In genomic region chr15:51382787-51383186, GRCh38 we compare ENCODE assay signal across 9 cellular contexts. TPM values are rescaled to one million over a fixed set of nuclear protein-coding genes. Genes with fewer than 3 reads are reported as not detected.
DNase-seq lines count a peak whose midpoint lies in the region; ATAC-seq and TF ChIP-seq lines count a peak whose summit lies in the region.
"Had no signal": no experiment of that assay in that cellular context is flagged by ENCODE, and none has a peak within 500 bp of the region (broad histone marks: within the 10 kb centered on the region; RNA-seq: fewer than 3 reads in every experiment).

No MANE protein-coding gene starts in this region.

- WGBS in aorta, 2 donors, result 25 to 27% methylated on average over 4 of the region's 4 CpGs

- in situ Hi-C loops in KBM-7 (cut with MboI; ENCODE audit: low pct_unique_long_range_greater_than_20kb, low sequenced_read_pairs), result no loop called here

- no peaks in the 10 kb centered on the region for H3K36me3 ChIP-seq in aorta (ENCODE audit: control insufficient read depth in 1 of 2, insufficient read depth in 2 of 2, low read length in 1 of 2)

- H3K4me1 ChIP-seq in aorta (ENCODE audit: control insufficient read depth in 1 of 2, insufficient read depth in 2 of 2, low read length in 2 of 2), result no peaks in the 10 kb centered on the region

- DNase-seq in GM03348 (ENCODE audit: low spot score) (peak; percentile 83), KBM-7 (peak; percentile 22), inferior parietal cortex (ENCODE audit: extremely low spot score) (peak; percentile 65), aorta (no peak)
- no peak for DNase-seq in activated CD4-positive, alpha-beta T cell treated with anti-CD3 and anti-CD28 coated beads, Interleukin-2, amount 50 U/mL, for 1 hour
- DNase-seq: activated B cell treated with CpG ODN at 0.5 μM for 24 hours had no signal

- H3K9me3 ChIP-seq in aorta (ENCODE audit: control insufficient read depth, low read length), result no peaks in the 10 kb centered on the region

- no peaks in the 10 kb centered on the region for H3K27me3 ChIP-seq in aorta (ENCODE audit: control insufficient read depth in 1 of 2, insufficient read depth in 2 of 2, low read length in 1 of 2)

- intact Hi-C loops in aorta (cut with DNase I), result loop anchor here (5.0 kb wide), 2 partner anchors 150 to 220 kb away; no protein-coding TSS in a partner anchor

- peak; percentile 81 for TF ChIP-seq CTCF in VCaP (conservative IDR thresholded peaks at IDR 0.05)

- no peak for ATAC-seq in HG03457 (IDR thresholded peaks at IDR 0.05; ENCODE audit: unreplicated experiment)
- ATAC-seq in aorta (ENCODE audit: low FRiP score), result no peak
- ATAC-seq in GM21367 (IDR thresholded peaks at IDR 0.05; ENCODE audit: unreplicated experiment), result no peak

- H3K27ac ChIP-seq in VCaP, result no peak overlapping the region
- H3K27ac ChIP-seq in aorta (ENCODE audit: low read depth in 1 of 2, low read length in 2 of 2), result no peak overlapping the region

- no peak overlapping the region for H3K4me3 ChIP-seq in aorta (ENCODE audit: low read length in 2 of 2)

RNA-seq across cellular contexts. Expression of gene GLDN, which starts 41.3 kb away (rescaled TPM):
- total RNA-seq in aorta, result 10 to 100 TPM; 23.0 to 49.2 TPM
- polyA plus RNA-seq in aorta, result 1 to 10 TPM; 3.0 to 8.8 TPM
- total RNA-seq: activated B cell treated with CpG ODN at 0.5 μM for 24 hours had no signal

RNA-seq across cellular contexts. Expression of gene CYP19A1, which starts 44.4 kb away (rescaled TPM):
- total RNA-seq in aorta, result 1 to 10 TPM; 3.2 to 4.5 TPM
- polyA plus RNA-seq in aorta, result 1 to 10 TPM in 1 of 2 donors, under 1 TPM in 1; 0.77 to 4.8 TPM

Comparison
In these comparisons a context has a peak if more than half of its experiments do, and no peak if none do; other contexts are left out.
1. DNase-seq: peak in GM03348 (single experiment), KBM-7 (single experiment) and inferior parietal cortex (single experiment); none in aorta (0 of 2) and activated CD4-positive, alpha-beta T cell treated with anti-CD3 and anti-CD28 coated beads, Interleukin-2, amount 50 U/mL, for 1 hour (single experiment).